In the genomic region with DNA sequence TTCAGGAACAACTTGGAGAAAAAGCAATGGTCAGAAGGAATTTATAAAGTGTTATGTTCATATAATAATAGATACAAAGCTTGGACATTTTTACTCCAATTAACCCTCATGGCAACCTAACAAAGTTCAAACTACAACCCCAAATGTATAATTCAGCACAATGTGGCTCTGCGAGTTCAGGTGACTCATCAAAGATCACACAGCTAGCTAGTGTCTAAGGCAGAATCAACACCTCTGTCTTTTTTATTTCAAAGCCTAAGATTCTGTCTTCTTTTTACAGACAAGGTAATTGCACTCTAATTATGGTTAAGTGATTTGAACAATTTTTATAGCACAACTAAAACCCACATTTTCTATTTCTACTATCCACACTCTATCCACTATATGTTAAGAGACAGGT, we compare ENCODE assay signal across 23 cellular contexts.
DNase-seq lines count a peak whose midpoint lies in the region; ATAC-seq and TF ChIP-seq lines count a peak whose summit lies in the region.
"Had no signal": no experiment of that assay in that cellular context is flagged by ENCODE, and none has a peak within 500 bp of the region (broad histone marks: within the 10 kb centered on the region; RNA-seq: fewer than 3 reads in every experiment).

No MANE protein-coding gene starts in this region.

- no peaks in the 10 kb centered on the region for H3K36me3 ChIP-seq in kidney epithelial cell (ENCODE audit: control insufficient read depth, insufficient read depth, low read length)
- H3K36me3 ChIP-seq: MG63 had no signal

- no peaks in the 10 kb centered on the region for H3K27me3 ChIP-seq in kidney epithelial cell (ENCODE audit: control insufficient read depth, insufficient read depth, low read length)
- H3K27me3 ChIP-seq: MG63 had no signal

- no TSS peak for BruUV-seq in Calu3 (replicated peaks; lab: Mats Ljungman, UMichigan)

- no peak for ATAC-seq in HG03097 (IDR thresholded peaks at IDR 0.05; ENCODE audit: low FRiP score, unreplicated experiment)
- ATAC-seq: CD8-positive, alpha-beta T cell had no signal

- peaks cover 6% of the 10 kb centered on the region for H3K36me3 Mint-ChIP-seq in Calu3 (ENCODE audit: insufficient read depth, unreplicated experiment)
- H3K36me3 Mint-ChIP-seq: CD8-positive, alpha-beta T cell had no signal

- intact Hi-C loops in Calu3 (cut with micrococcal nuclease; ENCODE audit: unreplicated experiment) = no loop called here

- peak overlapping the region; percentile 52 for H3K27ac Mint-ChIP-seq in Calu3 (ENCODE audit: unreplicated experiment)
- H3K27ac Mint-ChIP-seq: CD8-positive, alpha-beta T cell had no signal

- H3K27me3 Mint-ChIP-seq in Calu3 (ENCODE audit: unreplicated experiment) = no peaks in the 10 kb centered on the region

- H3K4me3 ChIP-seq in kidney epithelial cell (ENCODE audit: low read depth, low read length) = no peak overlapping the region
- H3K4me3 ChIP-seq: MG63, SK-N-MC had no signal

- H3K4me3 Mint-ChIP-seq in Calu3 (ENCODE audit: low read depth, unreplicated experiment) = no peak overlapping the region
- H3K4me3 Mint-ChIP-seq: CD8-positive, alpha-beta T cell had no signal

- peaks cover 17% of the 10 kb centered on the region for H3K9me3 Mint-ChIP-seq in Calu3 (ENCODE audit: low read depth, unreplicated experiment)

- TF ChIP-seq CTCF in Calu3 (IDR thresholded peaks at IDR 0.05; ENCODE audit: unreplicated experiment) = no peak
- TF ChIP-seq CTCF in kidney epithelial cell (IDR thresholded peaks at IDR 0.05; ENCODE audit: insufficient read depth, low read length, poor library complexity, severe bottlenecking) = no peak

- peaks cover 25% of the 10 kb centered on the region for H3K4me1 Mint-ChIP-seq in Calu3 (ENCODE audit: low read depth, unreplicated experiment)

- DNase-seq in NCI-H1105 treated with DMSO at 0.1 percent for 48 hours (lab: John Stamatoyannopoulos, UW) (peak; percentile 58), NCI-H1105 (lab: John Stamatoyannopoulos, UW) (no peak), Calu3 (no peak), NCI-H748 (lab: John Stamatoyannopoulos, UW; ENCODE audit: unreplicated experiment) (peak; percentile 84), kidney epithelial cell (ENCODE audit: low read depth) (peak; percentile 7), pons (ENCODE audit: low spot score) (no peak), NK-92 (lab: John Stamatoyannopoulos, UW; ENCODE audit: unreplicated experiment) (no peak)
- DNase-seq: 8988T; AML-193; C1 segment of cervical spinal cord; CD8-positive, alpha-beta T cell; DMS79; H7; Kasumi-1; MG63; NCI-H1694; NCI-H2081 treated with DMSO at 0.1 percent for 48 hours; NCI-H524 treated with DMSO at 0.1 percent for 48 hours; NK-92 treated with Interleukin-12 subunit alpha and Interleukin-12 subunit beta, amount 100 ng/mL, for 24 hours; SHP77 treated with DMSO at 0.1 percent for 48 hours; SW 1271 had no signal

- CTCF ChIA-PET in Calu3 (lab: Charles Lee) = no interaction called here

Comparison
In these comparisons a context has a peak if more than half of its experiments do, and no peak if none do; other contexts are left out.
1. DNase-seq: peak in NCI-H1105 treated with DMSO at 0.1 percent for 48 hours (single experiment), NCI-H748 (single experiment) and kidney epithelial cell (single experiment); none in NCI-H1105 (single experiment), Calu3 (single experiment), pons (single experiment) and NK-92 (single experiment).